ENCODE assay signal across 7 cellular contexts in the genomic region with DNA sequence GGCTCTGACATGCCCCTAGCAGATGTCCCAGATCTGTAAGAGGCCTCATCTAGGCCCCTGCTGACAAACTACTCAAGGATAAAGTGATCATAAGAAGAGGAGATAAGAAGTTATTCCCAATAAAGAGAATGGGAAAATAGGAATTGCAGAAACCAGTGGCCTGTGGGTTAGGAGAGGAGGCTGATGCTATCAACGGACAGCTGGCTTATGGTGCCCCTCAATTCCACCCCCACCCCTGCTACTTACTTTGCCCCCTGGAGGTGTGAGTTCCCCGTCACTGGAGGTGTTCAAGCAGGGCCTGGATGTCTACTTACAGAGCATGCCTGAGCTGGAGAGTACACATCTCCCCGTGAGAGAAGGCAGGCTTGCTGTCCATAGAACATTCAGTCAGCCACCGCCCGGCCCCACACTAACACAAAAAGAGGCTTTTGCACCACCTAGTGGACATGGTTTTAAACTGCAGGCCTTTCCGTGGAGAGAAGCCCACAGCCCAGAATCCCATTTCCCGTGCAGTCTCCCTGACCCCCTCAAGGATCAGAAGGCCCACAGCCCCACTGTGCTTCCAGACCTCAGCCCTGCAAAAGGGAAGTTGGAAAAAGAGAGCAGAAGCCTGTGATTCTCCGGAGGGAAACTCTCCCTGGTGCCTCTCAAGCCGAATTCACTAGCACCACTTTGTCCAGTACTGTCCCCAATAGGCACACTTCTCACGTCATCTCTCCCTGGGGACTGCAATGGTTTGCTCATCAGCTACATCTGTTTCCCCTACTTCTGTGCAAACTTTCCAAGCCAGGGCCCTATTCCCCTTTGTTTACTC. TPM values are rescaled to one million over a fixed set of nuclear protein-coding genes. Genes with fewer than 3 reads are reported as not detected.
DNase-seq lines count a peak whose midpoint lies in the region; FAIRE-seq and TF ChIP-seq lines count a peak whose summit lies in the region.

No MANE protein-coding gene starts in this region.

- no peaks in the 10 kb centered on the region for H3K79me2 ChIP-seq in fibroblast of lung (ENCODE audit: control insufficient read depth, insufficient read depth, low read length)

- intact Hi-C loops in stomach (cut with DNase I; ENCODE audit: low total_unique reads): loop anchor here (5.0 kb wide), 1 partner anchor 58 kb away; no protein-coding TSS in a partner anchor

- H3K4me2 ChIP-seq in fibroblast of lung (ENCODE audit: extremely low read depth, insufficient read depth, low read length): no peak overlapping the region

- H3K36me3 ChIP-seq in Peyer's patch: no peaks in the 10 kb centered on the region
- no peaks in the 10 kb centered on the region for H3K36me3 ChIP-seq in fibroblast of lung (ENCODE audit: control insufficient read depth, insufficient read depth, low read length)
- no peaks in the 10 kb centered on the region for H3K36me3 ChIP-seq in stomach

- FAIRE-seq in GM18507 (lab: Jason Lieb, UNC): peak; percentile 81

- TF ChIP-seq EP300 in stomach (IDR thresholded peaks at IDR 0.05): no peak

- H3K27ac ChIP-seq in Peyer's patch (no peak overlapping the region), fibroblast of lung (ENCODE audit: insufficient read depth, low read length) (no peak overlapping the region), stomach (no peak overlapping the region)

- peak overlapping the region; percentile 75 for H2AFZ ChIP-seq in fibroblast of lung (ENCODE audit: low read length)

- no peak overlapping the region for H3K4me3 ChIP-seq in Peyer's patch
- H3K4me3 ChIP-seq in fibroblast of lung (replicated peaks in 1 of 4; ENCODE audit: control extremely low read depth in 1 of 4, insufficient read depth in 1 of 4, low read depth in 3 of 4, low read length in 4 of 4): no peak overlapping the region
- H3K4me3 ChIP-seq in stomach: no peak overlapping the region

- no peaks in the 10 kb centered on the region for H4K20me1 ChIP-seq in fibroblast of lung (ENCODE audit: control insufficient read depth, extremely low read depth, insufficient read depth, low read length)

- peaks cover 30% of the 10 kb centered on the region for H3K4me1 Mint-ChIP-seq in neural crest cell

- H3K27ac Mint-ChIP-seq in neural crest cell (ENCODE audit: unreplicated experiment): peak overlapping the region; percentile 51

- H3K9me3 ChIP-seq in Peyer's patch (no peaks in the 10 kb centered on the region), fibroblast of lung (ENCODE audit: control insufficient read depth, insufficient read depth, low read depth, low read length) (no peaks in the 10 kb centered on the region), stomach (no peaks in the 10 kb centered on the region)

- WGBS in stomach, 5 donors: 21 to 23% (median 23%) methylated on average over 10 of the region's 10 CpGs

- no peak overlapping the region for H3K4me3 Mint-ChIP-seq in neural crest cell

- H3K27me3 ChIP-seq in Peyer's patch: no peaks in the 10 kb centered on the region
- peaks cover 6% of the 10 kb centered on the region for H3K27me3 ChIP-seq in fibroblast of lung (ENCODE audit: control insufficient read depth, insufficient read depth, low read length)
- H3K27me3 ChIP-seq in stomach: no peaks in the 10 kb centered on the region

- no peak overlapping the region for H3K9ac ChIP-seq in fibroblast of lung (ENCODE audit: insufficient read depth, low read length)

- no peaks in the 10 kb centered on the region for H3K9me3 Mint-ChIP-seq in neural crest cell

- H3K36me3 Mint-ChIP-seq in neural crest cell (ENCODE audit: low read depth): no peaks in the 10 kb centered on the region

- no peak for TF ChIP-seq POLR2A in Peyer's patch (IDR thresholded peaks at IDR 0.05)
- no peak for TF ChIP-seq POLR2A in stomach (IDR thresholded peaks at IDR 0.05)

- DNase-seq in GM18507 (ENCODE audit: extremely low spot score, insufficient read length, low read depth) (peak; percentile 62), LoVo (ENCODE audit: low spot score) (peak; percentile 74), Peyer's patch (peak; percentile 75 to 89 (median 77)), fibroblast of lung (ENCODE audit: low read depth in 2 of 2) (peak; percentile 66 to 73), neural crest cell (ENCODE audit: low read depth, low spot score) (peak; percentile 80), stomach (peak; percentile 83)
- DNase-seq in activated T-cell treated with anti-CD3 and anti-CD28 coated beads, Interleukin-2, amount 50 U/mL, for 48 hours: peak; percentile 77 to 81

- no peaks in the 10 kb centered on the region for H3K27me3 Mint-ChIP-seq in neural crest cell (ENCODE audit: low read depth)

- TF ChIP-seq CTCF in Peyer's patch (IDR thresholded peaks at IDR 0.05): peak; percentile 66 to 91 (median 88)
- peak; percentile 79 to 86 for TF ChIP-seq CTCF in fibroblast of lung (conservative IDR thresholded peaks at IDR 0.05 in 1 of 2, IDR thresholded peaks at IDR 0.05 in 1 of 2; ENCODE audit: low read depth in 1 of 2, low read length in 2 of 2)
- TF ChIP-seq CTCF in neural crest cell (conservative IDR thresholded peaks at IDR 0.05): peak; percentile 83
- peak in 5 of 7 experiments; percentile 76 to 85 (median 82) for TF ChIP-seq CTCF in stomach (IDR thresholded peaks at IDR 0.05)

- H3K4me1 ChIP-seq in Peyer's patch: peaks cover 0 to 31% (median 0%) of the 10 kb centered on the region in 4 donors
- H3K4me1 ChIP-seq in fibroblast of lung (ENCODE audit: control insufficient read depth, extremely low read depth, insufficient read depth, low read length): no peaks in the 10 kb centered on the region
- H3K4me1 ChIP-seq in stomach: peaks cover 8 to 42% (median 18%) of the 10 kb centered on the region in 4 donors

RNA-seq across cellular contexts. Expression of gene BNIP5, which starts 23.8 kb away (rescaled TPM):
- 10 to 100 TPM in 3 of 4 donors, 1 to 10 TPM in 1; 9.1 to 35.4 (median 25.3) TPM for total RNA-seq in Peyer's patch
- total RNA-seq in fibroblast of lung: not detected in 2 replicates
- polyA plus RNA-seq in fibroblast of lung: not detected in 2 replicates
- not detected in 2 replicates for polyA plus RNA-seq in fibroblast of lung (2012)
- not detected in 2 replicates for polyA minus RNA-seq in fibroblast of lung (ENCODE audit: low replicate concordance)
- total RNA-seq in neural crest cell: not detected in 2 replicates
- total RNA-seq in stomach: 10 to 100 TPM in 1 of 5 donors, 1 to 10 TPM in 4; 3.5 to 14.8 (median 5.7) TPM
- 1 to 10 TPM; 2.4 to 3.8 (median 3.8) TPM for polyA plus RNA-seq in stomach

RNA-seq across cellular contexts. Expression of gene ETV7, which starts 27.0 kb away (rescaled TPM):
- 10 to 100 TPM in 2 of 4 donors, 1 to 10 TPM in 2; 3.3 to 12.1 (median 9.9) TPM for total RNA-seq in Peyer's patch
- total RNA-seq in fibroblast of lung: 1.0 and 1.5 TPM in 2 replicates
- polyA plus RNA-seq in fibroblast of lung: 0.18 and 0.40 TPM in 2 replicates
- 0.30 and 0.80 TPM in 2 replicates for polyA plus RNA-seq in fibroblast of lung (2012)
- 0.94 TPM in 1 of 2 replicates, not detected in the other for polyA minus RNA-seq in fibroblast of lung (ENCODE audit: low replicate concordance)
- not detected in 2 replicates for total RNA-seq in neural crest cell
- total RNA-seq in stomach: 10 to 100 TPM in 1 of 5 donors, 1 to 10 TPM in 2, under 1 TPM in 1, not detected in 1; 0.37 to 20.4 (median 3.1) TPM
- 1 to 10 TPM; 2.6 to 7.9 (median 7.1) TPM for polyA plus RNA-seq in stomach
